In genomic region chr21:45420623-45421041, GRCh38 we compare ENCODE assay signal across 12 cellular contexts. TPM values are rescaled to one million over a fixed set of nuclear protein-coding genes. Genes with fewer than 3 reads are reported as not detected.
DNase-seq lines count a peak whose midpoint lies in the region; ATAC-seq and TF ChIP-seq lines count a peak whose summit lies in the region.
"Had no signal": no experiment of that assay in that cellular context is flagged by ENCODE, and none has a peak within 500 bp of the region (broad histone marks: within the 10 kb centered on the region; RNA-seq: fewer than 3 reads in every experiment).

No MANE protein-coding gene starts in this region.

- TF ChIP-seq POLR2A in spleen (IDR thresholded peaks at IDR 0.05) (no peak), upper lobe of left lung (IDR thresholded peaks at IDR 0.05) (no peak)

- no peak for ATAC-seq in upper lobe of left lung (ENCODE audit: low FRiP score in 2 of 2)

- H3K4me1 ChIP-seq in spleen (peaks cover 0 to 18% (median 6%) of the 10 kb centered on the region in 6 donors), upper lobe of left lung (peaks cover 0 to 11% (median 4%) of the 10 kb centered on the region in 4 donors)

- WGBS in spleen, 5 donors: 75 to 89% (median 79%) methylated on average over 5 to 8 of the region's 8 CpGs
- WGBS in upper lobe of left lung, 2 donors: 68% methylated on average over 5 to 8 of the region's 8 CpGs

- no peak for TF ChIP-seq EP300 in upper lobe of left lung (IDR thresholded peaks at IDR 0.05)

- H3K4me3 ChIP-seq in spleen: no peak overlapping the region
- no peak overlapping the region for H3K4me3 ChIP-seq in upper lobe of left lung

- H3K9me3 ChIP-seq in spleen (no peaks in the 10 kb centered on the region), upper lobe of left lung (no peaks in the 10 kb centered on the region)

- H3K27ac ChIP-seq in layer of hippocampus (ENCODE audit: low read depth, low read length): peak overlapping the region; percentile 85
- no peak overlapping the region for H3K27ac ChIP-seq in spleen
- no peak overlapping the region for H3K27ac ChIP-seq in upper lobe of left lung

- TF ChIP-seq CTCF in spleen (IDR thresholded peaks at IDR 0.05 in 8 of 11, conservative IDR thresholded peaks at IDR 0.05 in 3 of 11) (no peak), upper lobe of left lung (IDR thresholded peaks at IDR 0.05) (no peak)

- H3K36me3 ChIP-seq in spleen (no peaks in the 10 kb centered on the region), upper lobe of left lung (no peaks in the 10 kb centered on the region)

- DNase-seq in HUDEP-2 (lab: John Stamatoyannopoulos, UW; ENCODE audit: unreplicated experiment in 76 of 76) (peak in 57 of 76 experiments; percentile 18 to 76 (median 51)), astrocyte of the hippocampus (ENCODE audit: low read depth, low spot score) (peak; percentile 68), spleen (peak; percentile 54), upper lobe of left lung (no peak), activated gamma-delta T cell (lab: John Stamatoyannopoulos, UW) (no peak), GM03348 (ENCODE audit: low spot score) (no peak)
- DNase-seq in effector CD8-positive, alpha-beta T cell (lab: John Stamatoyannopoulos, UW): no peak
- DNase-seq: activated T-cell treated with anti-CD3 and anti-CD28 coated beads, Interleukin-2, amount 50 U/mL, for 24 hours; H9; KBM-7; NCI-H2107 had no signal

- intact Hi-C loops in spleen (cut with DNase I; ENCODE audit: low total_unique reads): no loop called here

- peaks cover 4% of the 10 kb centered on the region for H3K27me3 ChIP-seq in layer of hippocampus (ENCODE audit: control insufficient read depth, insufficient read depth, low read length)
- H3K27me3 ChIP-seq in spleen (replicated peaks in 1 of 7): peaks cover 0 to 5% (median 0%) of the 10 kb centered on the region in 7 donors
- H3K27me3 ChIP-seq in upper lobe of left lung: no peaks in the 10 kb centered on the region

RNA-seq across cellular contexts. Expression of gene COL18A1, which starts 15.7 kb away (rescaled TPM):
- total RNA-seq in spleen (100 to 1,000 TPM in 3 of 7 donors, 10 to 100 TPM in 4; 71.8 to 208 (median 99.6) TPM), upper lobe of left lung (100 to 1,000 TPM in 2 of 6 donors, 10 to 100 TPM in 4; 34.5 to 138 (median 70.5) TPM)
- 10 to 100 TPM; 35.0 to 66.9 (median 60.0) TPM for polyA plus RNA-seq in spleen

Comparison
In these comparisons a context has a peak if more than half of its experiments do, and no peak if none do; other contexts are left out.
1. DNase-seq: peak in HUDEP-2 (57 of 76), astrocyte of the hippocampus (single experiment) and spleen (single experiment); none in upper lobe of left lung (0 of 2), activated gamma-delta T cell (single experiment), effector CD8-positive, alpha-beta T cell (single experiment) and GM03348 (single experiment).